ENCODE assay signal across 9 cellular contexts in the genomic region with DNA sequence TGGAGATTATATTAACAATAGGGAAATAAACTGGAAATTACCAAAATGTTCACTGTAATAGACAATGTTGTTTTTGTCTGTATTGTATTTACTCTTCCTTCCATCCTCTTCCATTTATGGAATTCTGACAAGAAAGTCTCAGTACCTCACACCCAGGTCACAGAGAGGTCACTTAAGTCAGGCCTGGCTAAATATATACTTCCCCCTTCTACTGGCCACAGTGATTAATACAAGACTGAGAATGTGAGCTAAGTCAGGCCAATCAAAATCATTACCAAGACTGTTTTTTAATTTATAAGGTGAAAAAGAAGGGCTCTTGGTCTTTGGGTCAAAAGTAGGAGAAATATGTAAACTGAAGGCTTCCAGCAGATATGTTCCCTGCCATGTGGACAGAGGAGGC.
A peak's percentile ranks its signal among the peaks of the same experiment; 100 is the strongest.
DNase-seq lines count a peak whose midpoint lies in the region; ATAC-seq and TF ChIP-seq lines count a peak whose summit lies in the region.
"Had no signal": no experiment of that assay in that cellular context is flagged by ENCODE, and none has a peak within 500 bp of the region (broad histone marks: within the 10 kb centered on the region; RNA-seq: fewer than 3 reads in every experiment).

No MANE protein-coding gene starts in this region.

- H2AFZ ChIP-seq in osteoblast (ENCODE audit: low read length) = peak overlapping the region; percentile 66
- no peak overlapping the region for H2AFZ ChIP-seq in mesenchymal stem cell (ENCODE audit: low read depth, low read length)

- no peaks in the 10 kb centered on the region for H4K20me1 ChIP-seq in osteoblast (ENCODE audit: insufficient read depth, low read length)

- H3K4me3 Mint-ChIP-seq in activated CD8-positive, alpha-beta memory T cell treated with anti-CD3 and anti-CD28 coated beads, Interleukin-2, amount 10 ng/mL, durations not matched to agents 7 days and 5 days = no peak overlapping the region
- H3K4me3 Mint-ChIP-seq: WTC11 had no signal

- H3K27me3 ChIP-seq in osteoblast (ENCODE audit: insufficient read depth, low read length) (no peaks in the 10 kb centered on the region), mesenchymal stem cell (ENCODE audit: control insufficient read depth in 1 of 2, insufficient read depth in 1 of 2, low read length in 2 of 2) (no peaks in the 10 kb centered on the region)

- ATAC-seq in HG02885 (IDR thresholded peaks at IDR 0.05; ENCODE audit: poor library complexity, unreplicated experiment) = peak; percentile 88
- no peak for ATAC-seq in activated CD8-positive, alpha-beta memory T cell treated with anti-CD3 and anti-CD28 coated beads, Interleukin-2, amount 10 ng/mL, durations not matched to agents 7 days and 5 days
- ATAC-seq: WTC11 had no signal

- H3K27me3 Mint-ChIP-seq in activated CD8-positive, alpha-beta memory T cell treated with anti-CD3 and anti-CD28 coated beads, Interleukin-2, amount 10 ng/mL, durations not matched to agents 7 days and 5 days = no peaks in the 10 kb centered on the region

- H3K27ac ChIP-seq in osteoblast (ENCODE audit: low read depth, low read length) = no peak overlapping the region
- H3K27ac ChIP-seq in substantia nigra (ENCODE audit: low read depth, low read length, poor library complexity, severe bottlenecking) = no peak overlapping the region
- H3K27ac ChIP-seq in mesenchymal stem cell (ENCODE audit: low read length, poor library complexity, severe bottlenecking) = no peak overlapping the region

- no peaks in the 10 kb centered on the region for H3K9me3 ChIP-seq in osteoblast (ENCODE audit: low read depth, low read length)
- no peaks in the 10 kb centered on the region for H3K9me3 ChIP-seq in mesenchymal stem cell (ENCODE audit: control insufficient read depth, low read length)

- H3K4me2 ChIP-seq in osteoblast (ENCODE audit: insufficient read depth, low read length) = no peak overlapping the region
- no peak overlapping the region for H3K4me2 ChIP-seq in mesenchymal stem cell (ENCODE audit: low read length, poor library complexity, severe bottlenecking)

- no peak for TF ChIP-seq CTCF in osteoblast (IDR thresholded peaks at IDR 0.05; ENCODE audit: extremely low read depth, low read depth, low read length)

- H2BK12ac ChIP-seq in mesenchymal stem cell (ENCODE audit: low read length in 2 of 2) = no peak overlapping the region

- no peak overlapping the region for H3K14ac ChIP-seq in mesenchymal stem cell (ENCODE audit: low read length in 2 of 2)

- H3K36me3 ChIP-seq in osteoblast (ENCODE audit: insufficient read depth, low read length) (no peaks in the 10 kb centered on the region), mesenchymal stem cell (ENCODE audit: control insufficient read depth in 1 of 2, insufficient read depth in 2 of 2, low read depth in 1 of 2, low read length in 2 of 2) (no peaks in the 10 kb centered on the region)

- peaks cover 22% of the 10 kb centered on the region for H3K36me3 Mint-ChIP-seq in activated CD8-positive, alpha-beta memory T cell treated with anti-CD3 and anti-CD28 coated beads, Interleukin-2, amount 10 ng/mL, durations not matched to agents 7 days and 5 days

- H3K4me3 ChIP-seq in osteoblast (ENCODE audit: insufficient read depth, low read length) (no peak overlapping the region), mesenchymal stem cell (ENCODE audit: insufficient read depth in 1 of 2, low read depth in 1 of 2, low read length in 2 of 2) (no peak overlapping the region)

- no peak overlapping the region for H2AK5ac ChIP-seq in mesenchymal stem cell (ENCODE audit: low read length, severe bottlenecking)

- CTCF ChIA-PET in activated CD8-positive, alpha-beta memory T cell treated with anti-CD3 and anti-CD28 coated beads, Interleukin-2, amount 10 ng/mL, durations not matched to agents 7 days and 5 days (lab: Charles Lee) = no interaction called here

- no peak overlapping the region for H2BK5ac ChIP-seq in mesenchymal stem cell (ENCODE audit: low read depth, low read length, poor library complexity, severe bottlenecking)

- H4K8ac ChIP-seq in mesenchymal stem cell (ENCODE audit: low read length) = no peak overlapping the region

- peaks cover 9% of the 10 kb centered on the region for H3K79me1 ChIP-seq in mesenchymal stem cell (replicated peaks; ENCODE audit: low read length, poor library complexity, severe bottlenecking)

- H4K91ac ChIP-seq in mesenchymal stem cell (ENCODE audit: low read length) = no peak overlapping the region

- DNase-seq in NOMO-1 treated with DMSO at 0.1 percent for 48 hours (lab: John Stamatoyannopoulos, UW; ENCODE audit: unreplicated experiment) (peak; percentile 27), NOMO-1 treated with dmso at 0.1 percent for 144 hours (lab: John Stamatoyannopoulos, UW; ENCODE audit: unreplicated experiment) (no peak), RKO (ENCODE audit: low spot score) (peak; percentile 20), osteoblast (ENCODE audit: insufficient read length, low spot score, missing footprints) (peak; percentile 65), substantia nigra (lab: John Stamatoyannopoulos, UW) (no peak), mesenchymal stem cell (no peak)
- no peak for DNase-seq in activated CD8-positive, alpha-beta memory T cell treated with anti-CD3 and anti-CD28 coated beads, Interleukin-2, amount 10 ng/mL, durations not matched to agents 7 days and 5 days

- H3K9me3 Mint-ChIP-seq in activated CD8-positive, alpha-beta memory T cell treated with anti-CD3 and anti-CD28 coated beads, Interleukin-2, amount 10 ng/mL, durations not matched to agents 7 days and 5 days (ENCODE audit: low read depth) = peaks cover 2% of the 10 kb centered on the region

- no peak overlapping the region for H3K4ac ChIP-seq in mesenchymal stem cell (ENCODE audit: low read depth in 1 of 2, low read length in 2 of 2)

- peaks cover 16% of the 10 kb centered on the region for H3K79me2 ChIP-seq in osteoblast (ENCODE audit: insufficient read depth, low read length)

- H2BK120ac ChIP-seq in mesenchymal stem cell (ENCODE audit: low read depth, low read length) = no peak overlapping the region

- H3K23ac ChIP-seq in mesenchymal stem cell (ENCODE audit: low read length in 2 of 2) = no peak overlapping the region

- no peak overlapping the region for H3K18ac ChIP-seq in mesenchymal stem cell (ENCODE audit: low read depth in 1 of 2, low read length in 2 of 2)

- H3K4me1 ChIP-seq in osteoblast (ENCODE audit: insufficient read depth, low read length) (peaks cover 6% of the 10 kb centered on the region), mesenchymal stem cell (ENCODE audit: control insufficient read depth, insufficient read depth, low read depth, low read length) (no peaks in the 10 kb centered on the region)

- peaks cover 17% of the 10 kb centered on the region for H3K4me1 Mint-ChIP-seq in activated CD8-positive, alpha-beta memory T cell treated with anti-CD3 and anti-CD28 coated beads, Interleukin-2, amount 10 ng/mL, durations not matched to agents 7 days and 5 days

- H2BK15ac ChIP-seq in mesenchymal stem cell (ENCODE audit: low read depth, poor library complexity, severe bottlenecking) = no peak overlapping the region

- H3K9ac ChIP-seq in mesenchymal stem cell (ENCODE audit: low read length) = no peak overlapping the region

- no peak overlapping the region for H3K27ac Mint-ChIP-seq in activated CD8-positive, alpha-beta memory T cell treated with anti-CD3 and anti-CD28 coated beads, Interleukin-2, amount 10 ng/mL, durations not matched to agents 7 days and 5 days
- H3K27ac Mint-ChIP-seq: WTC11 had no signal

Comparison
In these comparisons a context has a peak if more than half of its experiments do, and no peak if none do; other contexts are left out.
1. DNase-seq: peak in NOMO-1 treated with DMSO at 0.1 percent for 48 hours (single experiment), RKO (single experiment) and osteoblast (single experiment); none in NOMO-1 treated with dmso at 0.1 percent for 144 hours (single experiment), substantia nigra (0 of 49), activated CD8-positive, alpha-beta memory T cell treated with anti-CD3 and anti-CD28 coated beads, Interleukin-2, amount 10 ng/mL, durations not matched to agents 7 days and 5 days (single experiment) and mesenchymal stem cell (single experiment).